ENCODE assay signal across 8 cellular contexts in the genomic region with DNA sequence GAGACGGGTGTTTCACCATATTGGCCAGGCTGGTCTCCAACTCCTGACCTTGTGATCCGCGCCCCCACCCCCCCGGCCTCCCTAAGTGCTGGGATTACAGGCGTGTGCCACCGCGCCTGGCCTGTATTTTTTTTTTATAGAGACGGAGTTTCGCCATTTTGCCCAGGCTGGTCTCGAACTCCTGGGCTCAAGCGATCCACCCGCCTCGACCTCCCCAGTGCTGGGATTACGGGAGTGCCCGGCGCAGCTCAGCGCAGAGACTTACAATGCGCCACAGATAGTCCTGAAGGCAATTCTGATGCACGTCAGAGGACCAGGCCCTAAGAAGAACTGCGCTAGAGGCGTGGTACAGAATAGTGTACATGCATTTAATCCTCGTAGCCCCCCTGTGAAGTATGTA. TPM values are rescaled to one million over a fixed set of nuclear protein-coding genes. Genes with fewer than 3 reads are reported as not detected.
DNase-seq lines count a peak whose midpoint lies in the region; ATAC-seq, FAIRE-seq and TF ChIP-seq lines count a peak whose summit lies in the region.

No MANE protein-coding gene starts in this region.

- H3K27ac ChIP-seq in CD8-positive, alpha-beta T cell (ENCODE audit: low read depth, low read length), result no peak overlapping the region
- H3K27ac ChIP-seq in Peyer's patch, result peak overlapping the region; percentile 88 to 94 (median 92)
- no peak overlapping the region for H3K27ac ChIP-seq in osteoblast (ENCODE audit: low read depth, low read length)

- H3K9me3 ChIP-seq in CD8-positive, alpha-beta T cell (ENCODE audit: low read length), result no peaks in the 10 kb centered on the region
- no peaks in the 10 kb centered on the region for H3K9me3 ChIP-seq in Peyer's patch
- no peaks in the 10 kb centered on the region for H3K9me3 ChIP-seq in osteoblast (ENCODE audit: low read depth, low read length)

- H3K79me2 ChIP-seq in osteoblast (ENCODE audit: insufficient read depth, low read length), result peaks cover 22% of the 10 kb centered on the region

- intact Hi-C loops in CD8-positive, alpha-beta T cell (cut with DNase I, micrococcal nuclease), result no loop called here

- no peaks in the 10 kb centered on the region for H3K27me3 Mint-ChIP-seq in CD8-positive, alpha-beta T cell (ENCODE audit: low read depth)

- CTCF ChIA-PET in CD8-positive, alpha-beta T cell (lab: Charles Lee), result interaction anchor here (1.2 to 2.1 kb wide), 7 partner anchors 10 to 220 kb away, joined by 3 to 15 read pairs (median 5); a partner anchor contains a TSS

- no peak overlapping the region for H3K4me3 ChIP-seq in CD8-positive, alpha-beta T cell (ENCODE audit: low read depth, low read length)
- peak overlapping the region in 3 of 4 donors; percentile 78 to 91 (median 87) for H3K4me3 ChIP-seq in Peyer's patch
- H3K4me3 ChIP-seq in epithelial cell of esophagus (ENCODE audit: low read length), result peak overlapping the region; percentile 81
- peak overlapping the region; percentile 78 for H3K4me3 ChIP-seq in osteoblast (ENCODE audit: insufficient read depth, low read length)

- no peak for FAIRE-seq in H54 (lab: Jason Lieb, UNC)

- H4K20me1 ChIP-seq in osteoblast (ENCODE audit: insufficient read depth, low read length), result peaks cover 2% of the 10 kb centered on the region

- no peak for TF ChIP-seq CTCF in CD8-positive, alpha-beta T cell (IDR thresholded peaks at IDR 0.05)
- TF ChIP-seq CTCF in Peyer's patch (IDR thresholded peaks at IDR 0.05) (no peak), epithelial cell of esophagus (IDR thresholded peaks at IDR 0.05; ENCODE audit: insufficient read depth, low read depth, low read length, missing control alignments) (no peak), osteoblast (IDR thresholded peaks at IDR 0.05; ENCODE audit: extremely low read depth, low read depth, low read length) (no peak)

- H3K4me2 ChIP-seq in osteoblast (ENCODE audit: insufficient read depth, low read length), result peak overlapping the region; percentile 78

- H3K9me3 Mint-ChIP-seq in CD8-positive, alpha-beta T cell, result no peaks in the 10 kb centered on the region

- peaks cover 24% of the 10 kb centered on the region for H3K4me1 Mint-ChIP-seq in CD8-positive, alpha-beta T cell (ENCODE audit: low read depth)

- peak overlapping the region; percentile 99 for H3K27ac Mint-ChIP-seq in CD8-positive, alpha-beta T cell

- H3K36me3 ChIP-seq in CD8-positive, alpha-beta T cell (ENCODE audit: insufficient read depth, low read length), result no peaks in the 10 kb centered on the region
- H3K36me3 ChIP-seq in Peyer's patch, result peaks cover 0 to 16% (median 0%) of the 10 kb centered on the region in 3 donors
- H3K36me3 ChIP-seq in osteoblast (ENCODE audit: insufficient read depth, low read length), result no peaks in the 10 kb centered on the region

- POLR2A ChIA-PET in CD8-positive, alpha-beta T cell (lab: Charles Lee), result interaction anchor here (0.6 to 4.7 kb wide), 8 partner anchors 10 to 403 kb away, joined by 3 to 41 read pairs (median 4); a partner anchor contains a TSS

- H3K27me3 ChIP-seq in CD8-positive, alpha-beta T cell (ENCODE audit: insufficient read depth, low read length), result no peaks in the 10 kb centered on the region
- no peaks in the 10 kb centered on the region for H3K27me3 ChIP-seq in Peyer's patch
- no peaks in the 10 kb centered on the region for H3K27me3 ChIP-seq in osteoblast (ENCODE audit: insufficient read depth, low read length)

- no peak for DNase-seq in CD8-positive, alpha-beta T cell
- peak in 1 of 3 donors; percentile 45 for DNase-seq in Peyer's patch
- DNase-seq in epithelial cell of esophagus (ENCODE audit: low read depth), result no peak
- DNase-seq in osteoblast (ENCODE audit: insufficient read length, low spot score, missing footprints), result no peak
- no peak for DNase-seq in amniotic stem cell (lab: John Stamatoyannopoulos, UW)
- no peak for DNase-seq in globus pallidus (ENCODE audit: low spot score)
- no peak for DNase-seq in H54 (ENCODE audit: insufficient read length, low spot score)

- ATAC-seq in CD8-positive, alpha-beta T cell, result no peak
- no peak for ATAC-seq in GM18868 (IDR thresholded peaks at IDR 0.05; ENCODE audit: unreplicated experiment)

- peak overlapping the region; percentile 95 for H3K4me3 Mint-ChIP-seq in CD8-positive, alpha-beta T cell

- TF ChIP-seq POLR2A in Peyer's patch (IDR thresholded peaks at IDR 0.05) (no peak), H54 (IDR thresholded peaks at IDR 0.05; ENCODE audit: low read depth, low read length) (no peak)

- peak overlapping the region; percentile 92 for H2AFZ ChIP-seq in osteoblast (ENCODE audit: low read length)

- H3K36me3 Mint-ChIP-seq in CD8-positive, alpha-beta T cell, result peaks cover 17% of the 10 kb centered on the region

- peaks cover 12% of the 10 kb centered on the region for H3K4me1 ChIP-seq in CD8-positive, alpha-beta T cell (ENCODE audit: insufficient read depth, low read length)
- H3K4me1 ChIP-seq in Peyer's patch, result peaks cover 4 to 9% (median 7%) of the 10 kb centered on the region in 4 donors
- H3K4me1 ChIP-seq in osteoblast (ENCODE audit: insufficient read depth, low read length), result peaks cover 5% of the 10 kb centered on the region

RNA-seq across cellular contexts. Expression of a gene that starts 0.6 kb away (rescaled TPM):
- total RNA-seq in CD8-positive, alpha-beta T cell, result 100 to 1,000 TPM; 221 to 263 TPM
- 100 to 1,000 TPM; 280 to 636 (median 416) TPM for total RNA-seq in Peyer's patch
- 122 and 153 TPM in 2 replicates for total RNA-seq in osteoblast

RNA-seq across cellular contexts. Expression of a gene that starts 11.4 kb away (rescaled TPM):
- total RNA-seq in CD8-positive, alpha-beta T cell, result 10 to 100 TPM; 52.3 to 52.6 TPM
- total RNA-seq in Peyer's patch (10 to 100 TPM; 53.9 to 67.6 (median 55.5) TPM), osteoblast (38.6 and 39.4 TPM in 2 replicates)

RNA-seq across cellular contexts. Expression of a gene that starts 11.6 kb away (rescaled TPM):
- total RNA-seq in CD8-positive, alpha-beta T cell, result 1 to 10 TPM in 1 of 2 experiments, under 1 TPM in 1; 0.76 to 1.2 TPM
- total RNA-seq in Peyer's patch (10 to 100 TPM in 1 of 4 donors, 1 to 10 TPM in 2, under 1 TPM in 1; 0.94 to 27.2 (median 6.4) TPM), osteoblast (2.1 and 3.3 TPM in 2 replicates)

RNA-seq across cellular contexts. Expression of a gene that starts 16.2 kb away (rescaled TPM):
- 10 to 100 TPM; 20.7 to 23.8 TPM for total RNA-seq in CD8-positive, alpha-beta T cell
- total RNA-seq in Peyer's patch (10 to 100 TPM; 19.8 to 78.1 (median 58.5) TPM), osteoblast (8.8 and 10.1 TPM in 2 replicates)

RNA-seq across cellular contexts. Expression of a gene that starts 22.1 kb away (rescaled TPM):
- 1 to 10 TPM; 8.9 to 9.3 TPM for total RNA-seq in CD8-positive, alpha-beta T cell
- total RNA-seq in Peyer's patch (10 to 100 TPM in 3 of 4 donors, 1 to 10 TPM in 1; 8.7 to 20.6 (median 13.8) TPM), osteoblast (12.3 and 12.4 TPM in 2 replicates)

Comparison
In these comparisons a context has a peak if more than half of its experiments do, and no peak if none do; other contexts are left out.
1. H3K27ac ChIP-seq: peak in Peyer's patch (4 of 4); none in CD8-positive, alpha-beta T cell (single experiment) and osteoblast (single experiment).